ENCODE assay signal across 20 cellular contexts in genomic region chr15:66838202-66838601, GRCh38.
"Had no signal": no experiment of that assay in that cellular context is flagged by ENCODE, and none has a peak within 500 bp of the region (broad histone marks: within the 10 kb centered on the region; RNA-seq: fewer than 3 reads in every experiment).

No MANE protein-coding gene starts in this region.

- H3K9me3 ChIP-seq: esophagus squamous epithelium, ovary, sigmoid colon, thoracic aorta, tibial nerve, upper lobe of right lung, uterus had no signal

- H3K9ac ChIP-seq: neural progenitor cell had no signal

- H3K36me3 ChIP-seq: esophagus squamous epithelium, neural progenitor cell, ovary, sigmoid colon, thoracic aorta, tibial nerve, upper lobe of right lung, uterus had no signal

- H3K27me3 ChIP-seq: ovary, sigmoid colon, tibial nerve, upper lobe of right lung, uterus had no signal

- H3K4me3 ChIP-seq: esophagus squamous epithelium, lung, neural progenitor cell, ovary, psoas muscle, sigmoid colon, thoracic aorta, tibial nerve, upper lobe of right lung, uterus had no signal

- DNase-seq: cortex of kidney; effector memory CD8-positive, alpha-beta T cell; esophagus squamous epithelium; left colon; left ventricle myocardium superior; midbrain; naive thymus-derived CD4-positive, alpha-beta T cell; nucleus accumbens; psoas muscle; right cardiac atrium; sigmoid colon; stimulated activated CD4-positive, alpha-beta T cell treated with anti-CD3 and anti-CD28 coated beads, Interleukin-4, amount 100 ng/mL, for 4 hours; upper lobe of right lung; uterus had no signal

- H3K4me2 ChIP-seq: neural progenitor cell had no signal

- H3K27ac ChIP-seq: esophagus squamous epithelium, neural progenitor cell, ovary, psoas muscle, sigmoid colon, thoracic aorta, tibial nerve, upper lobe of right lung had no signal

- ATAC-seq: effector memory CD8-positive, alpha-beta T cell; left colon; left ventricle myocardium superior; naive thymus-derived CD4-positive, alpha-beta T cell; psoas muscle; right cardiac atrium; stimulated activated memory B cell treated with anti-CD40 and anti-IgM and Interleukin-4, amounts not matched to agents 10 μg/mL and 1 μg/mL and 100 μg/mL, for 72 hours; upper lobe of right lung had no signal

- H2AFZ ChIP-seq: neural progenitor cell had no signal
